Comparison of ENCODE assay signal across 1 cellular context in genomic region chr11:112364962-112365481, GRCh38.
A peak's percentile ranks its signal among the peaks of the same experiment; 100 is the strongest.
TF ChIP-seq lines count a peak whose summit lies in the region.

No MANE protein-coding gene starts in this region.

TF ChIP-seq in K562, 482 proteins besides CTCF, POLR2A, EP300 and RAD21 (continued from another document and continues in another):
- TF ChIP-seq CREB5 (CRISPR knock-in tag; IDR thresholded peaks at IDR 0.05) (no peak), ZFP36 (IDR thresholded peaks at IDR 0.05; ENCODE audit: low read depth, low read length, partially characterized antibody) (no peak), IRF9 (tag; IDR thresholded peaks at IDR 0.05) (no peak), SMAD4 (CRISPR knock-in tag; conservative IDR thresholded peaks at IDR 0.05) (peak; percentile 68), ZNF512 (tag; IDR thresholded peaks at IDR 0.05) (no peak), AFF1 (IDR thresholded peaks at IDR 0.05; ENCODE audit: low read depth in 1 of 2, partially characterized antibody in 2 of 2) (no peak), ETS2 (tag; IDR thresholded peaks at IDR 0.05; ENCODE audit: borderline replicate concordance, poor library complexity, severe bottlenecking) (no peak), ZBTB43 (CRISPR knock-in tag; IDR thresholded peaks at IDR 0.05) (no peak), IFI16 (CRISPR knock-in tag; IDR thresholded peaks at IDR 0.05) (no peak), ZNF586 (CRISPR knock-in tag; conservative IDR thresholded peaks at IDR 0.05) (no peak), ZFP1 (CRISPR knock-in tag; IDR thresholded peaks at IDR 0.05) (no peak), ETS1 (conservative IDR thresholded peaks at IDR 0.05; ENCODE audit: control insufficient read depth, low read depth, low read length) (no peak), CBX3 (IDR thresholded peaks at IDR 0.05; ENCODE audit: borderline replicate concordance in 1 of 2, low read length in 2 of 2) (no peak; a peak in 1 of 3 replicates), ZNF584 (CRISPR knock-in tag; IDR thresholded peaks at IDR 0.05; ENCODE audit: low read depth) (peak; percentile 65), HMBOX1 (IDR thresholded peaks at IDR 0.05) (no peak), POLR2AphosphoS5 (IDR thresholded peaks at IDR 0.05; ENCODE audit: control insufficient read depth, insufficient read depth, low read depth, low read length) (no peak), ZNF24 (IDR thresholded peaks at IDR 0.05) (no peak), ZNF253 (CRISPR knock-in tag; conservative IDR thresholded peaks at IDR 0.05) (no peak), MED1 (CRISPR knock-in tag; IDR thresholded peaks at IDR 0.05; ENCODE audit: borderline replicate concordance) (no peak), XRCC3 (IDR thresholded peaks at IDR 0.05) (no peak), HOMEZ (CRISPR knock-in tag; IDR thresholded peaks at IDR 0.05) (no peak), ELK1 (CRISPR knock-in tag; IDR thresholded peaks at IDR 0.05) (no peak), ARHGAP35 (IDR thresholded peaks at IDR 0.05; ENCODE audit: partially characterized antibody) (no peak), GATAD2A (IDR thresholded peaks at IDR 0.05) (no peak), GTF2A2 (tag; IDR thresholded peaks at IDR 0.05) (0 out of 2 replicates have a peak, but pooled peaks have one; percentile 41), HINFP (tag; conservative IDR thresholded peaks at IDR 0.05; ENCODE audit: low read depth) (peak; percentile 63; the same call in 1 of the 2 replicates), ILK (tag; IDR thresholded peaks at IDR 0.05; ENCODE audit: borderline replicate concordance, low read depth) (no peak), POU5F1 (IDR thresholded peaks at IDR 0.05; ENCODE audit: borderline replicate concordance, low read depth, low read length, partially characterized antibody) (no peak), CBX1 (IDR thresholded peaks at IDR 0.05; ENCODE audit: low read depth) (no peak), ZNF184 (CRISPR knock-in tag; IDR thresholded peaks at IDR 0.05) (no peak), ZNF655 (CRISPR knock-in tag; IDR thresholded peaks at IDR 0.05) (no peak), ZNF384 (IDR thresholded peaks at IDR 0.05; ENCODE audit: low read depth, low read length) (no peak), SP2 (IDR thresholded peaks at IDR 0.05; ENCODE audit: extremely low read depth, low read depth, low read length, poor library complexity, severe bottlenecking) (no peak), MCM7 (IDR thresholded peaks at IDR 0.05) (no peak), ZFP30 (CRISPR knock-in tag; IDR thresholded peaks at IDR 0.05; ENCODE audit: borderline replicate concordance) (no peak), ETV5 (CRISPR knock-in tag; IDR thresholded peaks at IDR 0.05; ENCODE audit: low read depth) (no peak), ZSCAN29 (IDR thresholded peaks at IDR 0.05) (no peak), MNT (conservative IDR thresholded peaks at IDR 0.05) (0 out of 4 replicates have a peak, but pooled peaks of 1 of the 2 experiments have one; percentile 28), ATF7 (IDR thresholded peaks at IDR 0.05) (no peak), MAFK (IDR thresholded peaks at IDR 0.05; ENCODE audit: low read length) (peak; percentile 28; the same call in 1 of the 2 replicates), SRSF9 (IDR thresholded peaks at IDR 0.05; ENCODE audit: borderline replicate concordance, low read depth, low read length) (no peak), SLC30A9 (CRISPR knock-in tag; IDR thresholded peaks at IDR 0.05) (no peak), MCM2 (IDR thresholded peaks at IDR 0.05; ENCODE audit: low read depth) (no peak), FOSL1 (tag; conservative IDR thresholded peaks at IDR 0.05) (no peak), POLR2B (IDR thresholded peaks at IDR 0.05; ENCODE audit: low read depth, partially characterized antibody) (no peak), ZNF75A (CRISPR knock-in tag; IDR thresholded peaks at IDR 0.05) (no peak)
